Comparison of ENCODE assay signal across 12 cellular contexts in the genomic region with DNA sequence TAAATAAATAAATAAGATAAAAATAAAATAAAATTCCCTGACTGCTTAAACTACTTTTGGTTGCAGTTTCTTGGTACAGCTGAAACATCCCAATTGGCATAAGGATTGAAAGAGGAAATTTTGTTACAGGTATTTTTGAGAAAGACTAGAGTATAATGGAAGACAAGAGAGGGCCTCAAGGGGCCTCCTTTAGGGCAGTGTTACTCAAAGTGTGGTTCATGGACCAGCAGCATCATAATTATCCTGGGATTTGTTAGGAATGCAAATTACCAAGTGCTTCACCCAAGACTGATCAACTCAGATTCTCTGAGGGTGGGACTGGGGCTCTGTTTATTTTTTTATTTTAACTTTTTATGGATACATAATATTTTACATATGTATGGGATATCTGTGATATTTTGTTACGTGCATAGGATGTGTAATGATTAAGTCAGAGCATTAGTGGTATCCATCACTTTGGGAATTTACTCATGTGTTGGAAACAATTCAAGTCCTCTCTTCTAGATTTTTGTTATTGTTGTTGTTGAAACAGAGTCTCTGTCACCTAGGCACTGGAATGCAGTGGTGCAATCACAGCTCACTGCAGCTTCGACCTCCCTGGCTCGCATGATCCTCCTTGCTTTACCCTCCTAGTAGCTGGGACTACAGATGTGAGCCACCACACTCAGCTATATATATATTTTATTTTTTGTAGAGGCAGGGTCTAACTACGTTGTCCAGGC. TPM values are rescaled to one million over a fixed set of nuclear protein-coding genes. Genes with fewer than 3 reads are reported as not detected.
A peak's percentile ranks its signal among the peaks of the same experiment; 100 is the strongest.
DNase-seq lines count a peak whose midpoint lies in the region; ATAC-seq and TF ChIP-seq lines count a peak whose summit lies in the region.
"Had no signal": no experiment of that assay in that cellular context is flagged by ENCODE, and none has a peak within 500 bp of the region (broad histone marks: within the 10 kb centered on the region; RNA-seq: fewer than 3 reads in every experiment).

No MANE protein-coding gene starts in this region.

- no peaks in the 10 kb centered on the region for H3K9me3 ChIP-seq in HAP-1

- no peak overlapping the region for H2BK120ac ChIP-seq in mesendoderm (ENCODE audit: low read depth, low read length)

- DNase-seq in AG08395 (ENCODE audit: low spot score), result peak; percentile 44
- DNase-seq in GM04503 (ENCODE audit: low read depth), result peak; percentile 79
- DNase-seq in cardiac fibroblast (ENCODE audit: low read depth in 2 of 2), result peak; percentile 60 to 93
- peak; percentile 61 for DNase-seq in mesendoderm
- no peak for DNase-seq in lower leg skin (ENCODE audit: low spot score in 2 of 2)
- no peak for DNase-seq in SIG-M5 (lab: John Stamatoyannopoulos, UW)
- no peak for DNase-seq in HAP-1 (ENCODE audit: low spot score in 2 of 2)
- DNase-seq: aorta; effector CD8-positive, alpha-beta T cell; stimulated activated CD4-positive, alpha-beta T cell treated with anti-CD3 and anti-CD28 coated beads, Interleukin-2, amount 100 ng/mL, for 24 hours had no signal

- no peak for TF ChIP-seq CTCF in cardiac fibroblast (IDR thresholded peaks at IDR 0.05; ENCODE audit: low read depth, low read length)
- no peak for TF ChIP-seq CTCF in lower leg skin (IDR thresholded peaks at IDR 0.05)

- ATAC-seq in HG02970 (IDR thresholded peaks at IDR 0.05; ENCODE audit: low FRiP score, unreplicated experiment), result no peak

- no peak overlapping the region for H3K23ac ChIP-seq in mesendoderm (ENCODE audit: low read length)

- in situ Hi-C loops in HAP-1 (cut with MboI; ENCODE audit: low sequenced_read_pairs), result no loop called here

- H3K4me1 ChIP-seq in mesendoderm (ENCODE audit: control insufficient read depth, low read depth, low read length), result no peaks in the 10 kb centered on the region
- peaks cover 16% of the 10 kb centered on the region for H3K4me1 ChIP-seq in HAP-1

- H3K4ac ChIP-seq in mesendoderm (ENCODE audit: low read depth, low read length), result no peak overlapping the region

- no peak overlapping the region for H3K4me3 ChIP-seq in cardiac fibroblast (replicated peaks in 1 of 2; ENCODE audit: low read depth in 2 of 2, low read length in 2 of 2)
- no peak overlapping the region for H3K4me3 ChIP-seq in mesendoderm (ENCODE audit: low read length)
- H3K4me3 ChIP-seq in lower leg skin (ENCODE audit: low read depth, poor library complexity, severe bottlenecking), result no peak overlapping the region
- H3K4me3 ChIP-seq in HAP-1, result no peak overlapping the region

- H3K27me3 ChIP-seq in mesendoderm (ENCODE audit: insufficient read depth, low read length, poor library complexity) (no peaks in the 10 kb centered on the region), HAP-1 (ENCODE audit: low read depth) (no peaks in the 10 kb centered on the region)

- H3K18ac ChIP-seq in mesendoderm (ENCODE audit: low read length), result no peak overlapping the region

- H4K5ac ChIP-seq in mesendoderm (ENCODE audit: low read length), result no peak overlapping the region

- H2AK5ac ChIP-seq in mesendoderm (ENCODE audit: low read length), result no peak overlapping the region

- no peak overlapping the region for H3K4me2 ChIP-seq in mesendoderm (ENCODE audit: low read length)

- peaks cover 6% of the 10 kb centered on the region for H3K79me2 ChIP-seq in mesendoderm (ENCODE audit: control insufficient read depth, insufficient read depth, low read length)

- TF ChIP-seq POLR2A in lower leg skin (IDR thresholded peaks at IDR 0.05), result no peak

- WGBS in mesendoderm (ENCODE audit: extremely low coverage, insufficient coverage, low lambda C conversion rate), result no CpG with 5 or more reads among the region's 4 CpGs
- 71 to 87% methylated on average over 4 of the region's 4 CpGs for WGBS in lower leg skin, 2 donors

- no peak overlapping the region for H3K27ac ChIP-seq in mesendoderm (ENCODE audit: low read depth, low read length)

- no peak overlapping the region for H3K56ac ChIP-seq in mesendoderm (ENCODE audit: low read length)

- H2BK5ac ChIP-seq in mesendoderm (ENCODE audit: low read length), result no peak overlapping the region

- no peak overlapping the region for H2BK15ac ChIP-seq in mesendoderm (replicated peaks; ENCODE audit: low read depth)

- peaks cover 10% of the 10 kb centered on the region for H3K79me1 ChIP-seq in mesendoderm (ENCODE audit: low read length)

- H3K36me3 ChIP-seq in mesendoderm (ENCODE audit: control insufficient read depth, insufficient read depth, low read length), result no peaks in the 10 kb centered on the region
- H3K36me3 ChIP-seq in HAP-1 (replicated peaks), result no peaks in the 10 kb centered on the region
- H3K36me3 ChIP-seq: BLaER1 treated with 17β-estradiol and CSF1 and Interleukin-3, amounts not matched to agents 10 nM and 100 nM had no signal

- intact Hi-C loops in lower leg skin (cut with DNase I; ENCODE audit: low total_unique reads), result no loop called here

- no peak overlapping the region for H4K8ac ChIP-seq in mesendoderm (ENCODE audit: low read depth, low read length)

- H3K9ac ChIP-seq in mesendoderm (ENCODE audit: low read length), result no peak overlapping the region

RNA-seq across cellular contexts. Expression of a gene that starts 2.3 kb away (rescaled TPM):
- polyA plus RNA-seq in mesendoderm (2013, experiment 1 of 2), result 3.4 TPM
- polyA plus RNA-seq in mesendoderm (2013, experiment 2 of 2), result 3.2 TPM
- total RNA-seq in lower leg skin, result 1 to 10 TPM; 5.1 to 8.2 (median 6.1) TPM

Comparison
In these comparisons a context has a peak if more than half of its experiments do, and no peak if none do; other contexts are left out.
1. DNase-seq: peak in AG08395 (single experiment), GM04503 (single experiment), cardiac fibroblast (2 of 2) and mesendoderm (single experiment); none in lower leg skin (0 of 2), SIG-M5 (single experiment) and HAP-1 (0 of 2).